Comparison of ENCODE assay signal across 1 cellular context in the genomic region with DNA sequence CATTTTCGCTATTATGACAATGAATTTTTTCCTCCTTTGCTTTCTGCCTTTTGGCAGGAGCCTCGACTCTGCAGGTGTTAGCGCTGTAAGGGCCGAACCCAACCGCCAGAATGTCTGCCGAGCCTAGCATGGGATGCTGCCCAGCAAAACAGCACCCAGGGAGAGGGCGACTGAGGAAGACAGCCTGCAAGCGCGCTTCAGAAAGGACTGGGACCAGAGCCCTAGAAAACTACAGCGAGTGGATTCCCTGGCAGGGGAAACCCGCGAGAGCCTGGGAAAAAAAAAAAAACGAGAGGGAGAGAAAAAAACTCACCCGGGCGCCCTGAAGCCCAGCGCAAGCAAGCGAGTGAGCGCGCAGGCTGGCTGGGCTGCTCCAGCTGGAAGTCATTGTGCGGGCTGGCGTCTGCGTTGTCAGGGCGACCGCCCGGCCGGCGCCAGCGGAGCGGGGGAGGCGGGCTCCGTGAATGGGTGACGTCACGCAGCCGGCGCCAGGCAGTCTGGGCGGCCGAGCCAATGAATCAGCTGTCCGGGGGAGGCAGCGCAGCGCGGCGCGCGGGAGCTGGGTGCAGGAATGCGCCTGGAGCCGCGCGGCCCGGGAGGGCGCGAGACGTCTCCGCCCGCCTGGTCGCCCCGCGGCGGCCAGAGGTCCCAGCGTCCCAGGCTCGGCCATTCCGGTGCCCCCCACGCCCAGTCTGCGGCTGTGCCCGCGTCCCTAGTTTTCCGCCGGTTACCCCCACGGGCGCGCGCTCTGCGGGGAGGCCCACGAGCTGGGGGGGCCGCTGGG.
TF ChIP-seq lines count a peak whose summit lies in the region.

No MANE protein-coding gene starts in this region.

TF ChIP-seq in HepG2, 621 proteins besides CTCF, POLR2A, EP300 and RAD21 (continued from another document):
- TF ChIP-seq, protein P1, sequence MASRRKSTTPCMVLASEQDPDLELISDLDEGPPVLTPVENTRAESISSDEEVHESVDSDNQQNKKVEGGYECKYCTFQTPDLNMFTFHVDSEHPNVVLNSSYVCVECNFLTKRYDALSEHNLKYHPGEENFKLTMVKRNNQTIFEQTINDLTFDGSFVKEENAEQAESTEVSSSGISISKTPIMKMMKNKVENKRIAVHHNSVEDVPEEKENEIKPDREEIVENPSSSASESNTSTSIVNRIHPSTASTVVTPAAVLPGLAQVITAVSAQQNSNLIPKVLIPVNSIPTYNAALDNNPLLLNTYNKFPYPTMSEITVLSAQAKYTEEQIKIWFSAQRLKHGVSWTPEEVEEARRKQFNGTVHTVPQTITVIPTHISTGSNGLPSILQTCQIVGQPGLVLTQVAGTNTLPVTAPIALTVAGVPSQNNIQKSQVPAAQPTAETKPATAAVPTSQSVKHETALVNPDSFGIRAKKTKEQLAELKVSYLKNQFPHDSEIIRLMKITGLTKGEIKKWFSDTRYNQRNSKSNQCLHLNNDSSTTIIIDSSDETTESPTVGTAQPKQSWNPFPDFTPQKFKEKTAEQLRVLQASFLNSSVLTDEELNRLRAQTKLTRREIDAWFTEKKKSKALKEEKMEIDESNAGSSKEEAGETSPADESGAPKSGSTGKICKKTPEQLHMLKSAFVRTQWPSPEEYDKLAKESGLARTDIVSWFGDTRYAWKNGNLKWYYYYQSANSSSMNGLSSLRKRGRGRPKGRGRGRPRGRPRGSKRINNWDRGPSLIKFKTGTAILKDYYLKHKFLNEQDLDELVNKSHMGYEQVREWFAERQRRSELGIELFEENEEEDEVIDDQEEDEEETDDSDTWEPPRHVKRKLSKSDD (CRISPR knock-in tag; IDR thresholded peaks at IDR 0.05; ENCODE audit: low read depth): peak; percentile 95
- TF ChIP-seq THYN1 (CRISPR knock-in tag; IDR thresholded peaks at IDR 0.05; ENCODE audit: borderline replicate concordance, low read depth) (no peak), MAFG (CRISPR knock-in tag; IDR thresholded peaks at IDR 0.05) (no peak), MYPOP (CRISPR knock-in tag; IDR thresholded peaks at IDR 0.05) (peak; percentile 99), PCBP1 (IDR thresholded peaks at IDR 0.05; ENCODE audit: borderline replicate concordance, low read depth, low read length) (no peak), HMG20B (CRISPR knock-in tag; conservative IDR thresholded peaks at IDR 0.05) (no peak), RBM39 (IDR thresholded peaks at IDR 0.05; ENCODE audit: low read depth, low read length, poor library complexity, severe bottlenecking) (no peak), POLR2AphosphoS2 (IDR thresholded peaks at IDR 0.05; ENCODE audit: low read depth, low read length) (no peak), ZNF737 (CRISPR knock-in tag; IDR thresholded peaks at IDR 0.05; ENCODE audit: borderline replicate concordance) (no peak), ZNF589 (CRISPR knock-in tag; conservative IDR thresholded peaks at IDR 0.05) (no peak), ZNF138 (CRISPR knock-in tag; IDR thresholded peaks at IDR 0.05; ENCODE audit: low read depth) (peak; percentile 81; the same call in 1 of the 2 replicates)
- TF ChIP-seq, protein P2, sequence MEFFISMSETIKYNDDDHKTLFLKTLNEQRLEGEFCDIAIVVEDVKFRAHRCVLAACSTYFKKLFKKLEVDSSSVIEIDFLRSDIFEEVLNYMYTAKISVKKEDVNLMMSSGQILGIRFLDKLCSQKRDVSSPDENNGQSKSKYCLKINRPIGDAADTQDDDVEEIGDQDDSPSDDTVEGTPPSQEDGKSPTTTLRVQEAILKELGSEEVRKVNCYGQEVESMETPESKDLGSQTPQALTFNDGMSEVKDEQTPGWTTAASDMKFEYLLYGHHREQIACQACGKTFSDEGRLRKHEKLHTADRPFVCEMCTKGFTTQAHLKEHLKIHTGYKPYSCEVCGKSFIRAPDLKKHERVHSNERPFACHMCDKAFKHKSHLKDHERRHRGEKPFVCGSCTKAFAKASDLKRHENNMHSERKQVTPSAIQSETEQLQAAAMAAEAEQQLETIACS (CRISPR knock-in tag; IDR thresholded peaks at IDR 0.05): peak; percentile 80
